ENCODE assay signal across 11 cellular contexts in genomic region chr2:23430263-23430662, GRCh38. TPM values are rescaled to one million over a fixed set of nuclear protein-coding genes. Genes with fewer than 3 reads are reported as not detected.
DNase-seq lines count a peak whose midpoint lies in the region; ATAC-seq, FAIRE-seq and TF ChIP-seq lines count a peak whose summit lies in the region.
"Had no signal": no experiment of that assay in that cellular context is flagged by ENCODE, and none has a peak within 500 bp of the region (broad histone marks: within the 10 kb centered on the region; RNA-seq: fewer than 3 reads in every experiment).

No MANE protein-coding gene starts in this region.

- H3K9me3 Mint-ChIP-seq in CD8-positive, alpha-beta memory T cell, result no peaks in the 10 kb centered on the region
- H3K9me3 Mint-ChIP-seq: activated B cell treated with CpG ODN at 0.5 μM for 24 hours; CD8-positive, alpha-beta T cell had no signal

- H3K36me3 Mint-ChIP-seq in CD8-positive, alpha-beta memory T cell, result no peaks in the 10 kb centered on the region
- H3K36me3 Mint-ChIP-seq: CD8-positive, alpha-beta T cell had no signal

- H3K4me3 ChIP-seq in smooth muscle cell (no peak overlapping the region), aorta (ENCODE audit: low read length in 2 of 2) (no peak overlapping the region)
- H3K4me3 ChIP-seq in CD8-positive, alpha-beta memory T cell (ENCODE audit: low read length), result no peak overlapping the region

- peaks cover 3% of the 10 kb centered on the region for H3F3A ChIP-seq in smooth muscle cell (ENCODE audit: low read depth)

- intact Hi-C loops in aorta (cut with DNase I), result no loop called here

- H3K27ac Mint-ChIP-seq in CD8-positive, alpha-beta memory T cell, result no peak overlapping the region
- H3K27ac Mint-ChIP-seq: activated B cell treated with CpG ODN at 0.5 μM for 24 hours; CD8-positive, alpha-beta T cell had no signal

- H3K4me1 ChIP-seq in foreskin keratinocyte, result peaks cover 9% of the 10 kb centered on the region
- H3K4me1 ChIP-seq in smooth muscle cell (ENCODE audit: low read depth), result peaks cover 1% of the 10 kb centered on the region
- H3K4me1 ChIP-seq in CD8-positive, alpha-beta memory T cell (ENCODE audit: insufficient read depth, low read length), result no peaks in the 10 kb centered on the region
- H3K4me1 ChIP-seq in aorta (ENCODE audit: control insufficient read depth in 1 of 2, insufficient read depth in 2 of 2, low read length in 2 of 2), result peaks cover 0 to 6% of the 10 kb centered on the region in 2 donors

- no peak overlapping the region for H3K4me3 Mint-ChIP-seq in CD8-positive, alpha-beta memory T cell
- H3K4me3 Mint-ChIP-seq: activated B cell treated with CpG ODN at 0.5 μM for 24 hours; CD8-positive, alpha-beta T cell had no signal

- H3K4me2 ChIP-seq in smooth muscle cell, result peak overlapping the region; percentile 25

- H4K20me1 ChIP-seq in smooth muscle cell (ENCODE audit: low read depth), result peaks cover 5% of the 10 kb centered on the region

- H3K27me3 Mint-ChIP-seq in CD8-positive, alpha-beta memory T cell, result peaks cover 13 to 34% of the 10 kb centered on the region in 2 donors
- H3K27me3 Mint-ChIP-seq: activated B cell treated with CpG ODN at 0.5 μM for 24 hours had no signal

- no peak for TF ChIP-seq CTCF in foreskin keratinocyte (conservative IDR thresholded peaks at IDR 0.05)
- TF ChIP-seq CTCF in smooth muscle cell (IDR thresholded peaks at IDR 0.05; ENCODE audit: borderline replicate concordance, insufficient read depth, poor library complexity, severe bottlenecking), result no peak

- WGBS in smooth muscle cell (ENCODE audit: low lambda C conversion rate), result 55% methylated on average over 2 of the region's 2 CpGs
- 91 to 93% methylated on average over 2 of the region's 2 CpGs for WGBS in aorta, 2 donors

- H3K79me2 ChIP-seq in smooth muscle cell (ENCODE audit: low read depth), result peaks cover 2% of the 10 kb centered on the region

- no peak overlapping the region for H3K9ac ChIP-seq in smooth muscle cell (ENCODE audit: low read depth)

- H3K27me3 ChIP-seq in foreskin keratinocyte (no peaks in the 10 kb centered on the region), smooth muscle cell (ENCODE audit: low read depth) (no peaks in the 10 kb centered on the region), aorta (ENCODE audit: control insufficient read depth in 1 of 2, insufficient read depth in 2 of 2, low read length in 1 of 2) (no peaks in the 10 kb centered on the region)
- H3K27me3 ChIP-seq in CD8-positive, alpha-beta memory T cell (ENCODE audit: insufficient read depth, low read length, poor library complexity, severe bottlenecking), result no peaks in the 10 kb centered on the region

- FAIRE-seq in H54 (lab: Jason Lieb, UNC), result peak; percentile 96

- ATAC-seq in foreskin keratinocyte, result peak; percentile 57
- no peak for ATAC-seq in aorta (ENCODE audit: low FRiP score)
- no peak for ATAC-seq in stimulated activated naive CD8-positive, alpha-beta T cell treated with anti-CD3 and anti-CD28 coated beads, Interleukin-15, Interleukin-2, amounts not matched to agents 100 U/mL and 50 U/mL, for 24 hours
- ATAC-seq: CD8-positive, alpha-beta T cell had no signal

- POLR2A ChIA-PET in CD8-positive, alpha-beta memory T cell (lab: Charles Lee), result no interaction called here

- CTCF ChIA-PET in CD8-positive, alpha-beta memory T cell (lab: Charles Lee), result no interaction called here

- H3K36me3 ChIP-seq in smooth muscle cell (ENCODE audit: low read depth), result no peaks in the 10 kb centered on the region
- no peaks in the 10 kb centered on the region for H3K36me3 ChIP-seq in CD8-positive, alpha-beta memory T cell (ENCODE audit: insufficient read depth, low read length)
- no peaks in the 10 kb centered on the region for H3K36me3 ChIP-seq in aorta (ENCODE audit: control insufficient read depth in 1 of 2, insufficient read depth in 2 of 2, low read length in 1 of 2)

- no peaks in the 10 kb centered on the region for H3K4me1 Mint-ChIP-seq in CD8-positive, alpha-beta memory T cell
- H3K4me1 Mint-ChIP-seq: activated B cell treated with CpG ODN at 0.5 μM for 24 hours had no signal

- H3K9me3 ChIP-seq in smooth muscle cell (replicated peaks; ENCODE audit: low read depth), result no peaks in the 10 kb centered on the region
- H3K9me3 ChIP-seq in CD8-positive, alpha-beta memory T cell (ENCODE audit: low read length), result no peaks in the 10 kb centered on the region
- no peaks in the 10 kb centered on the region for H3K9me3 ChIP-seq in aorta (ENCODE audit: control insufficient read depth, low read length)

- TF ChIP-seq POLR2A in H54 (IDR thresholded peaks at IDR 0.05; ENCODE audit: low read depth, low read length), result no peak

- no peak overlapping the region for H3K27ac ChIP-seq in foreskin keratinocyte
- peak overlapping the region; percentile 77 for H3K27ac ChIP-seq in smooth muscle cell (ENCODE audit: low read depth)
- H3K27ac ChIP-seq in CD8-positive, alpha-beta memory T cell (ENCODE audit: low read depth, low read length), result no peak overlapping the region
- H3K27ac ChIP-seq in aorta (ENCODE audit: low read depth in 1 of 2, low read length in 2 of 2), result no peak overlapping the region

- DNase-seq in H54 (ENCODE audit: insufficient read length, low spot score) (peak; percentile 70), amniotic epithelial cell (ENCODE audit: low read depth) (peak; percentile 87), foreskin keratinocyte (peak; percentile 77 to 87), smooth muscle cell (lab: John Stamatoyannopoulos, UW; ENCODE audit: unreplicated experiment) (no peak), aorta (no peak)
- no peak for DNase-seq in CD8-positive, alpha-beta memory T cell
- no peak for DNase-seq in stimulated activated naive CD8-positive, alpha-beta T cell treated with anti-CD3 and anti-CD28 coated beads, Interleukin-15, Interleukin-2, amounts not matched to agents 100 U/mL and 50 U/mL, for 24 hours
- DNase-seq in effector CD8-positive, alpha-beta T cell (lab: John Stamatoyannopoulos, UW), result no peak
- DNase-seq: activated B cell treated with CpG ODN at 0.5 μM for 24 hours, NCI-H2081 treated with DMSO at 0.1 percent for 48 hours had no signal

- H2AFZ ChIP-seq in smooth muscle cell (ENCODE audit: low read depth), result no peak overlapping the region

RNA-seq across cellular contexts. Expression of gene KLHL29, which starts 45.3 kb away (rescaled TPM):
- 6.3 and 6.4 TPM in 2 replicates for total RNA-seq in foreskin keratinocyte
- 2.5 and 3.0 TPM in 2 replicates for polyA plus RNA-seq in foreskin keratinocyte
- total RNA-seq in smooth muscle cell, result 3.1 and 3.4 TPM in 2 replicates
- 5.0 and 6.6 TPM in 2 replicates for polyA plus RNA-seq in smooth muscle cell
- total RNA-seq in CD8-positive, alpha-beta memory T cell, result under 1 TPM; 0.11 to 0.13 TPM
- polyA plus RNA-seq in CD8-positive, alpha-beta memory T cell, result 0.21 TPM
- 10 to 100 TPM; 11.4 to 13.4 TPM for total RNA-seq in aorta
- 1 to 10 TPM in 1 of 2 donors, under 1 TPM in 1; 0.75 to 4.9 TPM for polyA plus RNA-seq in aorta

Comparison
In these comparisons a context has a peak if more than half of its experiments do, and no peak if none do; other contexts are left out.
1. DNase-seq: peak in H54 (single experiment), amniotic epithelial cell (single experiment) and foreskin keratinocyte (2 of 2); none in smooth muscle cell (single experiment), CD8-positive, alpha-beta memory T cell (0 of 5), aorta (0 of 2), stimulated activated naive CD8-positive, alpha-beta T cell treated with anti-CD3 and anti-CD28 coated beads, Interleukin-15, Interleukin-2, amounts not matched to agents 100 U/mL and 50 U/mL, for 24 hours (single experiment) and effector CD8-positive, alpha-beta T cell (single experiment).